Comparison of ENCODE assay signal across 8 cellular contexts in the genomic region with DNA sequence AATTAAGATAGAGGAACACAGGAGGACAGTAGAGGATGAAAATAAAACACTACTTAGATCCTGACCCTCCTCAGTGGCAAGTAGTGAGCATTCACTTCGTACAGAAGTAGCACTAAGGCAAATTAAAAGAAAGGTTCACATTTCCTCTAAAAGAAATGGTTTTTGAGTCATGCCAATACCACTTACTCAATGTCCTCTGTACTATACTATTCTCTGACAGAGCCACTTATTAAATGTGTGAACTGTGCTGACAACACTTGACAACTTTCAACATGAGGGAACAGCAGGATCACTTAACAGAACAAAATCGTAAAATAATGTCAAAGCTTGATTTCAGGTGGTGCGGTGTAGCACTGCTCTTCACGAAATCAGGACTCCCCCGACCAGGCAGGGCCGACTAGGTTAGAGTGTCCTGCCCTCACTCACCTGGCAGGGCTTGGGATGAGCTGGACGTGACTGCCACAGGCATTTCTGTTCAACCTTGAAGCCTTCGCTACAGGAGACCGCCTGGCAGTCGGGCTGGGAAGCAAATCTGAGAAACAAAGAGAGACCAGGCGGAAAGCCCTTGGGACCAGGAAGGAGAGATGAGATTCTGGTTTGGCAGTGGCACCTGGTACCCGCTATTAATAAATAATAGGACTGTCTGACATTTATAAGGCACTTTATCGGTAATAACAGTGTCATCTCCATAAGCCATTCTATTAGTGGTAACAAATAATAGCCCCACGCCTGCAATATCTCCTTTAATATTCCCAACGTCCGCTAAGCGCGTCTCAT. TPM values are rescaled to one million over a fixed set of nuclear protein-coding genes. Genes with fewer than 3 reads are reported as not detected.
DNase-seq lines count a peak whose midpoint lies in the region; ATAC-seq and TF ChIP-seq lines count a peak whose summit lies in the region.

No MANE protein-coding gene starts in this region.

- TF ChIP-seq CTCF in OCI-LY3 (IDR thresholded peaks at IDR 0.05; ENCODE audit: low read depth, low read length) (no peak), foreskin fibroblast (IDR thresholded peaks at IDR 0.05; ENCODE audit: low read depth, low read length) (no peak)

- no peaks in the 10 kb centered on the region for H4K20me1 ChIP-seq in OCI-LY3 (ENCODE audit: insufficient read depth, low read length)

- H3K4me2 ChIP-seq in OCI-LY3 (ENCODE audit: low read length) (peak overlapping the region; percentile 90), skeletal muscle satellite cell (ENCODE audit: low read length) (peak overlapping the region; percentile 95)

- ATAC-seq in GM18873 (IDR thresholded peaks at IDR 0.05; ENCODE audit: low FRiP score, unreplicated experiment), result no peak
- ATAC-seq in HG03571 (IDR thresholded peaks at IDR 0.05; ENCODE audit: unreplicated experiment), result no peak

- peak; percentile 48 for DNase-seq in NCI-H1105 treated with DMSO at 0.1 percent for 48 hours (lab: John Stamatoyannopoulos, UW)
- DNase-seq in NCI-H1105 (lab: John Stamatoyannopoulos, UW), result no peak
- DNase-seq in foreskin fibroblast, result no peak
- DNase-seq in D341Med (ENCODE audit: low spot score), result no peak

- H3K9ac ChIP-seq in OCI-LY3 (ENCODE audit: low read length) (no peak overlapping the region), skeletal muscle satellite cell (ENCODE audit: low read depth, low read length) (no peak overlapping the region)

- H2AFZ ChIP-seq in OCI-LY3 (ENCODE audit: low read depth, low read length), result 0 out of 2 replicates have a peak overlapping the region, but pooled peaks have one; percentile 39

- no peaks in the 10 kb centered on the region for H3K9me3 ChIP-seq in OCI-LY3 (ENCODE audit: insufficient read depth, low read length)
- H3K9me3 ChIP-seq in skeletal muscle satellite cell (replicated peaks; ENCODE audit: low read length), result no peaks in the 10 kb centered on the region

- H3K27ac ChIP-seq in OCI-LY3 (ENCODE audit: low read length), result no peak overlapping the region

- no peaks in the 10 kb centered on the region for H3K79me2 ChIP-seq in OCI-LY3 (ENCODE audit: low read length)

- H3K4me1 ChIP-seq in OCI-LY3 (ENCODE audit: low read length), result peaks cover 3% of the 10 kb centered on the region; the same call in 1 of the 2 replicates
- peaks cover 10% of the 10 kb centered on the region for H3K4me1 ChIP-seq in skeletal muscle satellite cell (ENCODE audit: control insufficient read depth, insufficient read depth, low read length)

- H3K36me3 ChIP-seq in OCI-LY3 (replicated peaks; ENCODE audit: low read depth, low read length) (no peaks in the 10 kb centered on the region), skeletal muscle satellite cell (ENCODE audit: insufficient read depth, low read length) (no peaks in the 10 kb centered on the region)

- peak overlapping the region; percentile 74 for H3K4me3 ChIP-seq in OCI-LY3 (ENCODE audit: low read length)
- H3K4me3 ChIP-seq in foreskin fibroblast (ENCODE audit: low read depth in 1 of 2, low read length in 2 of 2), result peak overlapping the region; percentile 37 to 50
- peak overlapping the region; percentile 66 for H3K4me3 ChIP-seq in skeletal muscle satellite cell (ENCODE audit: low read length)

- peaks cover 20% of the 10 kb centered on the region for H3K27me3 ChIP-seq in OCI-LY3 (ENCODE audit: low read depth, low read length)
- H3K27me3 ChIP-seq in skeletal muscle satellite cell (ENCODE audit: control insufficient read depth, insufficient read depth, low read length), result peaks cover 55% of the 10 kb centered on the region

RNA-seq across cellular contexts. Expression of gene SLC27A2, which starts 0.6 kb away (rescaled TPM):
- under 0.01 TPM in 2 replicates for total RNA-seq in skeletal muscle satellite cell (2012; rRNA removed)
